ENCODE assay signal across 1 cellular context in the genomic region with DNA sequence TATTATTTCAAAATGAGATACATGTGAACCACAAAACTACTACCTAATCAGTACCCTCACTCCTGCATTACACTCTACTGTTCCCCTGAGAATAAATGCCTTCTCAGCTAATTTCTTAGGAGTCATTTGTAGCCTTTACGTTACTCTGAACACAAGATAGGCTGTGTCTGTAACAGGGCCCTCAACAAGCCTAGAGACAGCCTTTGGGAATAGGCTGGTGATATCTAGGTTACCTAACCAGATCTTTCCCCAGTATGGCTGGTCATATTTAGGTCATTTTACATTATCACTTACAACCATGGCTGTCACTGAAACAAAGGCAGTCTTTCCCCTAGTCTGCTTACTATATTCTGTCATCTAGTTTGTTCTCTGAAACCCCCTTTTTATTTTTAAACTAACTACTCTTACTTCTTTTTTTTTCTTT.
TF ChIP-seq lines count a peak whose summit lies in the region.

No MANE protein-coding gene starts in this region.

TF ChIP-seq in HepG2, 621 proteins besides CTCF, POLR2A, EP300 and RAD21:
- TF ChIP-seq MAFK (conservative IDR thresholded peaks at IDR 0.05 in 1 of 2, IDR thresholded peaks at IDR 0.05 in 1 of 2; ENCODE audit: low read length in 2 of 2) (peak; percentile 53 to 76), MAFF (IDR thresholded peaks at IDR 0.05; ENCODE audit: low read depth, low read length) (peak; percentile 57), RAD51 (IDR thresholded peaks at IDR 0.05; ENCODE audit: borderline replicate concordance) (no peak)
